Comparison of ENCODE assay signal across 1 cellular context in the genomic region with DNA sequence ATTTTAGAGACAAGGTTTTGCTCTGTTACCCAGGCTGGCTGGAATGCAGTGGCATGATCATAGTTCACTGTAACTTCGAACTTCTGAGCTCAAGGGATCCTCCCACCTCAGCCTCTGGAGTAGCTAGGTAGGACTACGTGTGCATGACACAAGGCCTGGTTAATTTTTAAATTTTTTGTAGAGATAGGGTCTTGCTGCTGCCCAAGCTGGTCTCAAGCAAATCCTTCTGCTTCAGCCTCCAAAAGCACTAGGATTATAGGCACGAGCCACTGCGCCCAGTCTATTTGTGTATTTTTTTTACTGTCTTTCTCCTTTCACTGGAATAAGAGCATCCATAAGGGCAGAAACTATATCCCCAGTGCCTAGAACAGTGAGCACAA.
TF ChIP-seq lines count a peak whose summit lies in the region.

No MANE protein-coding gene starts in this region.

TF ChIP-seq in HepG2, 621 proteins besides CTCF, POLR2A, EP300 and RAD21 (continued from another document and continues in another):
- peak; percentile 92 for TF ChIP-seq NCOR1 (IDR thresholded peaks at IDR 0.05; ENCODE audit: borderline replicate concordance, low read length)
- no peak for TF ChIP-seq ZFP1 (CRISPR knock-in tag; IDR thresholded peaks at IDR 0.05)
- no peak for TF ChIP-seq ZNF557 (CRISPR knock-in tag; IDR thresholded peaks at IDR 0.05)
- TF ChIP-seq, protein P1, sequence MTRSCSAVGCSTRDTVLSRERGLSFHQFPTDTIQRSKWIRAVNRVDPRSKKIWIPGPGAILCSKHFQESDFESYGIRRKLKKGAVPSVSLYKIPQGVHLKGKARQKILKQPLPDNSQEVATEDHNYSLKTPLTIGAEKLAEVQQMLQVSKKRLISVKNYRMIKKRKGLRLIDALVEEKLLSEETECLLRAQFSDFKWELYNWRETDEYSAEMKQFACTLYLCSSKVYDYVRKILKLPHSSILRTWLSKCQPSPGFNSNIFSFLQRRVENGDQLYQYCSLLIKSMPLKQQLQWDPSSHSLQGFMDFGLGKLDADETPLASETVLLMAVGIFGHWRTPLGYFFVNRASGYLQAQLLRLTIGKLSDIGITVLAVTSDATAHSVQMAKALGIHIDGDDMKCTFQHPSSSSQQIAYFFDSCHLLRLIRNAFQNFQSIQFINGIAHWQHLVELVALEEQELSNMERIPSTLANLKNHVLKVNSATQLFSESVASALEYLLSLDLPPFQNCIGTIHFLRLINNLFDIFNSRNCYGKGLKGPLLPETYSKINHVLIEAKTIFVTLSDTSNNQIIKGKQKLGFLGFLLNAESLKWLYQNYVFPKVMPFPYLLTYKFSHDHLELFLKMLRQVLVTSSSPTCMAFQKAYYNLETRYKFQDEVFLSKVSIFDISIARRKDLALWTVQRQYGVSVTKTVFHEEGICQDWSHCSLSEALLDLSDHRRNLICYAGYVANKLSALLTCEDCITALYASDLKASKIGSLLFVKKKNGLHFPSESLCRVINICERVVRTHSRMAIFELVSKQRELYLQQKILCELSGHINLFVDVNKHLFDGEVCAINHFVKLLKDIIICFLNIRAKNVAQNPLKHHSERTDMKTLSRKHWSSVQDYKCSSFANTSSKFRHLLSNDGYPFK (CRISPR knock-in tag; IDR thresholded peaks at IDR 0.05; ENCODE audit: borderline replicate concordance), result no peak
- no peak for TF ChIP-seq MAZ (IDR thresholded peaks at IDR 0.05; ENCODE audit: borderline replicate concordance, low read depth, low read length)
- TF ChIP-seq MAZ (CRISPR knock-in tag; IDR thresholded peaks at IDR 0.05; ENCODE audit: low read depth), result no peak
- TF ChIP-seq SALL1 (CRISPR knock-in tag; IDR thresholded peaks at IDR 0.05), result peak; percentile 87
- TF ChIP-seq PAF1 (CRISPR knock-in tag; IDR thresholded peaks at IDR 0.05), result no peak
- no peak for TF ChIP-seq ZBTB10 (CRISPR knock-in tag; IDR thresholded peaks at IDR 0.05; ENCODE audit: borderline replicate concordance)
- no peak for TF ChIP-seq ZNF235 (CRISPR knock-in tag; IDR thresholded peaks at IDR 0.05; ENCODE audit: borderline replicate concordance)
- no peak for TF ChIP-seq ESRRA (CRISPR knock-in tag; IDR thresholded peaks at IDR 0.05; ENCODE audit: low read depth)
- TF ChIP-seq ATM (IDR thresholded peaks at IDR 0.05; ENCODE audit: borderline replicate concordance), result no peak
- no peak for TF ChIP-seq ZNF20 (CRISPR knock-in tag; IDR thresholded peaks at IDR 0.05)
- TF ChIP-seq, protein P2, sequence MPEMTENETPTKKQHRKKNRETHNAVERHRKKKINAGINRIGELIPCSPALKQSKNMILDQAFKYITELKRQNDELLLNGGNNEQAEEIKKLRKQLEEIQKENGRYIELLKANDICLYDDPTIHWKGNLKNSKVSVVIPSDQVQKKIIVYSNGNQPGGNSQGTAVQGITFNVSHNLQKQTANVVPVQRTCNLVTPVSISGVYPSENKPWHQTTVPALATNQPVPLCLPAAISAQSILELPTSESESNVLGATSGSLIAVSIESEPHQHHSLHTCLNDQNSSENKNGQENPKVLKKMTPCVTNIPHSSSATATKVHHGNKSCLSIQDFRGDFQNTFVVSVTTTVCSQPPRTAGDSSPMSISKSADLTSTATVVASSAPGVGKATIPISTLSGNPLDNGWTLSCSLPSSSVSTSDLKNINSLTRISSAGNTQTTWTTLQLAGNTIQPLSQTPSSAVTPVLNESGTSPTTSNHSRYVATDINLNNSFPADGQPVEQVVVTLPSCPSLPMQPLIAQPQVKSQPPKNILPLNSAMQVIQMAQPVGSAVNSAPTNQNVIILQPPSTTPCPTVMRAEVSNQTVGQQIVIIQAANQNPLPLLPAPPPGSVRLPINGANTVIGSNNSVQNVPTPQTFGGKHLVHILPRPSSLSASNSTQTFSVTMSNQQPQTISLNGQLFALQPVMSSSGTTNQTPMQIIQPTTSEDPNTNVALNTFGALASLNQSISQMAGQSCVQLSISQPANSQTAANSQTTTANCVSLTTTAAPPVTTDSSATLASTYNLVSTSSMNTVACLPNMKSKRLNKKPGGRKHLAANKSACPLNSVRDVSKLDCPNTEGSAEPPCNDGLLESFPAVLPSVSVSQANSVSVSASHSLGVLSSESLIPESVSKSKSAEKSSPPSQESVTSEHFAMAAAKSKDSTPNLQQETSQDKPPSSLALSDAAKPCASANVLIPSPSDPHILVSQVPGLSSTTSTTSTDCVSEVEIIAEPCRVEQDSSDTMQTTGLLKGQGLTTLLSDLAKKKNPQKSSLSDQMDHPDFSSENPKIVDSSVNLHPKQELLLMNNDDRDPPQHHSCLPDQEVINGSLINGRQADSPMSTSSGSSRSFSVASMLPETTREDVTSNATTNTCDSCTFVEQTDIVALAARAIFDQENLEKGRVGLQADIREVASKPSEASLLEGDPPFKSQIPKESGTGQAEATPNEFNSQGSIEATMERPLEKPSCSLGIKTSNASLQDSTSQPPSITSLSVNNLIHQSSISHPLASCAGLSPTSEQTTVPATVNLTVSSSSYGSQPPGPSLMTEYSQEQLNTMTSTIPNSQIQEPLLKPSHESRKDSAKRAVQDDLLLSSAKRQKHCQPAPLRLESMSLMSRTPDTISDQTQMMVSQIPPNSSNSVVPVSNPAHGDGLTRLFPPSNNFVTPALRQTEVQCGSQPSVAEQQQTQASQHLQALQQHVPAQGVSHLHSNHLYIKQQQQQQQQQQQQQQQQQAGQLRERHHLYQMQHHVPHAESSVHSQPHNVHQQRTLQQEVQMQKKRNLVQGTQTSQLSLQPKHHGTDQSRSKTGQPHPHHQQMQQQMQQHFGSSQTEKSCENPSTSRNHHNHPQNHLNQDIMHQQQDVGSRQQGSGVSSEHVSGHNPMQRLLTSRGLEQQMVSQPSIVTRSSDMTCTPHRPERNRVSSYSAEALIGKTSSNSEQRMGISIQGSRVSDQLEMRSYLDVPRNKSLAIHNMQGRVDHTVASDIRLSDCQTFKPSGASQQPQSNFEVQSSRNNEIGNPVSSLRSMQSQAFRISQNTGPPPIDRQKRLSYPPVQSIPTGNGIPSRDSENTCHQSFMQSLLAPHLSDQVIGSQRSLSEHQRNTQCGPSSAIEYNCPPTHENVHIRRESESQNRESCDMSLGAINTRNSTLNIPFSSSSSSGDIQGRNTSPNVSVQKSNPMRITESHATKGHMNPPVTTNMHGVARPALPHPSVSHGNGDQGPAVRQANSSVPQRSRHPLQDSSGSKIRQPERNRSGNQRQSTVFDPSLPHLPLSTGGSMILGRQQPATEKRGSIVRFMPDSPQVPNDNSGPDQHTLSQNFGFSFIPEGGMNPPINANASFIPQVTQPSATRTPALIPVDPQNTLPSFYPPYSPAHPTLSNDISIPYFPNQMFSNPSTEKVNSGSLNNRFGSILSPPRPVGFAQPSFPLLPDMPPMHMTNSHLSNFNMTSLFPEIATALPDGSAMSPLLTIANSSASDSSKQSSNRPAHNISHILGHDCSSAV (CRISPR knock-in tag; IDR thresholded peaks at IDR 0.05; ENCODE audit: borderline replicate concordance), result no peak
- no peak for TF ChIP-seq POLR2AphosphoS2 (IDR thresholded peaks at IDR 0.05; ENCODE audit: low read depth, low read length)
- TF ChIP-seq ZNF3 (CRISPR knock-in tag; IDR thresholded peaks at IDR 0.05), result no peak
- TF ChIP-seq, protein P3, sequence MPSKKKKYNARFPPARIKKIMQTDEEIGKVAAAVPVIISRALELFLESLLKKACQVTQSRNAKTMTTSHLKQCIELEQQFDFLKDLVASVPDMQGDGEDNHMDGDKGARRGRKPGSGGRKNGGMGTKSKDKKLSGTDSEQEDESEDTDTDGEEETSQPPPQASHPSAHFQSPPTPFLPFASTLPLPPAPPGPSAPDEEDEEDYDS (CRISPR knock-in tag; IDR thresholded peaks at IDR 0.05), result peak; percentile 47; the same call in 1 of the 2 replicates
- no peak for TF ChIP-seq ZNF136 (CRISPR knock-in tag; IDR thresholded peaks at IDR 0.05; ENCODE audit: low read depth)
- no peak for TF ChIP-seq ZBED4 (CRISPR knock-in tag; IDR thresholded peaks at IDR 0.05; ENCODE audit: borderline replicate concordance)
- TF ChIP-seq ZFP36L1 (CRISPR knock-in tag; IDR thresholded peaks at IDR 0.05), result no peak
- no peak for TF ChIP-seq ATAD3A (CRISPR knock-in tag; IDR thresholded peaks at IDR 0.05)
- TF ChIP-seq, protein P4, sequence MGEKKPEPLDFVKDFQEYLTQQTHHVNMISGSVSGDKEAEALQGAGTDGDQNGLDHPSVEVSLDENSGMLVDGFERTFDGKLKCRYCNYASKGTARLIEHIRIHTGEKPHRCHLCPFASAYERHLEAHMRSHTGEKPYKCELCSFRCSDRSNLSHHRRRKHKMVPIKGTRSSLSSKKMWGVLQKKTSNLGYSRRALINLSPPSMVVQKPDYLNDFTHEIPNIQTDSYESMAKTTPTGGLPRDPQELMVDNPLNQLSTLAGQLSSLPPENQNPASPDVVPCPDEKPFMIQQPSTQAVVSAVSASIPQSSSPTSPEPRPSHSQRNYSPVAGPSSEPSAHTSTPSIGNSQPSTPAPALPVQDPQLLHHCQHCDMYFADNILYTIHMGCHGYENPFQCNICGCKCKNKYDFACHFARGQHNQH (CRISPR knock-in tag; IDR thresholded peaks at IDR 0.05), result no peak
- no peak for TF ChIP-seq ZC3H4 (CRISPR knock-in tag; IDR thresholded peaks at IDR 0.05; ENCODE audit: borderline replicate concordance)
- TF ChIP-seq GTF3A (CRISPR knock-in tag; conservative IDR thresholded peaks at IDR 0.05), result no peak
- no peak for TF ChIP-seq ZNF317 (CRISPR knock-in tag; IDR thresholded peaks at IDR 0.05)
- no peak for TF ChIP-seq RBAK (CRISPR knock-in tag; IDR thresholded peaks at IDR 0.05)
- no peak for TF ChIP-seq NFYB (CRISPR knock-in tag; IDR thresholded peaks at IDR 0.05)
- TF ChIP-seq FOXA1 (IDR thresholded peaks at IDR 0.05), result no peak
- 0 out of 2 replicates have a peak, but pooled peaks have one; percentile 17 for TF ChIP-seq FOXA1 (CRISPR knock-in tag; IDR thresholded peaks at IDR 0.05)
- TF ChIP-seq ZNF337 (CRISPR knock-in tag; IDR thresholded peaks at IDR 0.05; ENCODE audit: borderline replicate concordance, low read depth), result no peak; the same call in 1 of the 2 replicates
- TF ChIP-seq ZNF225 (CRISPR knock-in tag; IDR thresholded peaks at IDR 0.05), result no peak
- TF ChIP-seq PPARG (CRISPR knock-in tag; conservative IDR thresholded peaks at IDR 0.05), result peak; percentile 73; the same call in 1 of the 2 replicates
- TF ChIP-seq ZNF256 (CRISPR knock-in tag; conservative IDR thresholded peaks at IDR 0.05), result no peak
- no peak for TF ChIP-seq YEATS2 (CRISPR knock-in tag; IDR thresholded peaks at IDR 0.05; ENCODE audit: borderline replicate concordance)
- no peak for TF ChIP-seq ZNF234 (CRISPR knock-in tag; conservative IDR thresholded peaks at IDR 0.05)
- no peak for TF ChIP-seq AHR (CRISPR knock-in tag; IDR thresholded peaks at IDR 0.05)
- no peak for TF ChIP-seq ZNF577 (CRISPR knock-in tag; IDR thresholded peaks at IDR 0.05; ENCODE audit: borderline replicate concordance, low read depth)
- TF ChIP-seq, protein P5, sequence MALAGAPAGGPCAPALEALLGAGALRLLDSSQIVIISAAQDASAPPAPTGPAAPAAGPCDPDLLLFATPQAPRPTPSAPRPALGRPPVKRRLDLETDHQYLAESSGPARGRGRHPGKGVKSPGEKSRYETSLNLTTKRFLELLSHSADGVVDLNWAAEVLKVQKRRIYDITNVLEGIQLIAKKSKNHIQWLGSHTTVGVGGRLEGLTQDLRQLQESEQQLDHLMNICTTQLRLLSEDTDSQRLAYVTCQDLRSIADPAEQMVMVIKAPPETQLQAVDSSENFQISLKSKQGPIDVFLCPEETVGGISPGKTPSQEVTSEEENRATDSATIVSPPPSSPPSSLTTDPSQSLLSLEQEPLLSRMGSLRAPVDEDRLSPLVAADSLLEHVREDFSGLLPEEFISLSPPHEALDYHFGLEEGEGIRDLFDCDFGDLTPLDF (CRISPR knock-in tag; IDR thresholded peaks at IDR 0.05), result no peak
- no peak for TF ChIP-seq RBM22 (optimal IDR thresholded peaks at IDR 0.05; ENCODE audit: low read length)
